ENCODE assay signal across 1 cellular context in genomic region chr6:47203968-47204611, GRCh38.
TF ChIP-seq lines count a peak whose summit lies in the region.

No MANE protein-coding gene starts in this region.

TF ChIP-seq in GM12878, 131 proteins besides CTCF, POLR2A, EP300 and RAD21 (continued from another document):
- TF ChIP-seq, protein P1, sequence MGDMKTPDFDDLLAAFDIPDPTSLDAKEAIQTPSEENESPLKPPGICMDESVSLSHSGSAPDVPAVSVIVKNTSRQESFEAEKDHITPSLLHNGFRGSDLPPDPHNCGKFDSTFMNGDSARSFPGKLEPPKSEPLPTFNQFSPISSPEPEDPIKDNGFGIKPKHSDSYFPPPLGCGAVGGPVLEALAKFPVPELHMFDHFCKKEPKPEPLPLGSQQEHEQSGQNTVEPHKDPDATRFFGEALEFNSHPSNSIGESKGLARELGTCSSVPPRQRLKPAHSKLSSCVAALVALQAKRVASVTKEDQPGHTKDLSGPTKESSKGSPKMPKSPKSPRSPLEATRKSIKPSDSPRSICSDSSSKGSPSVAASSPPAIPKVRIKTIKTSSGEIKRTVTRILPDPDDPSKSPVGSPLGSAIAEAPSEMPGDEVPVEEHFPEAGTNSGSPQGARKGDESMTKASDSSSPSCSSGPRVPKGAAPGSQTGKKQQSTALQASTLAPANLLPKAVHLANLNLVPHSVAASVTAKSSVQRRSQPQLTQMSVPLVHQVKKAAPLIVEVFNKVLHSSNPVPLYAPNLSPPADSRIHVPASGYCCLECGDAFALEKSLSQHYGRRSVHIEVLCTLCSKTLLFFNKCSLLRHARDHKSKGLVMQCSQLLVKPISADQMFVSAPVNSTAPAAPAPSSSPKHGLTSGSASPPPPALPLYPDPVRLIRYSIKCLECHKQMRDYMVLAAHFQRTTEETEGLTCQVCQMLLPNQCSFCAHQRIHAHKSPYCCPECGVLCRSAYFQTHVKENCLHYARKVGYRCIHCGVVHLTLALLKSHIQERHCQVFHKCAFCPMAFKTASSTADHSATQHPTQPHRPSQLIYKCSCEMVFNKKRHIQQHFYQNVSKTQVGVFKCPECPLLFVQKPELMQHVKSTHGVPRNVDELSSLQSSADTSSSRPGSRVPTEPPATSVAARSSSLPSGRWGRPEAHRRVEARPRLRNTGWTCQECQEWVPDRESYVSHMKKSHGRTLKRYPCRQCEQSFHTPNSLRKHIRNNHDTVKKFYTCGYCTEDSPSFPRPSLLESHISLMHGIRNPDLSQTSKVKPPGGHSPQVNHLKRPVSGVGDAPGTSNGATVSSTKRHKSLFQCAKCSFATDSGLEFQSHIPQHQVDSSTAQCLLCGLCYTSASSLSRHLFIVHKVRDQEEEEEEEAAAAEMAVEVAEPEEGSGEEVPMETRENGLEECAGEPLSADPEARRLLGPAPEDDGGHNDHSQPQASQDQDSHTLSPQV (IDR thresholded peaks at IDR 0.05): no peak
- TF ChIP-seq SMARCA5 (IDR thresholded peaks at IDR 0.05) (no peak), GABPA (IDR thresholded peaks at IDR 0.05; ENCODE audit: low read depth) (no peak)
